In genomic region chr6:166616261-166617226, GRCh38 we compare ENCODE assay signal across 13 cellular contexts.
"Had no signal": no experiment of that assay in that cellular context is flagged by ENCODE, and none has a peak within 500 bp of the region (broad histone marks: within the 10 kb centered on the region; RNA-seq: fewer than 3 reads in every experiment).

No MANE protein-coding gene starts in this region.

- DNase-seq: activated CD4-positive, alpha-beta memory T cell treated with anti-CD3 and anti-CD28 coated beads for 36 hours; activated CD4-positive, alpha-beta T cell treated with anti-CD3 and anti-CD28 coated beads for 36 hours; activated naive CD8-positive, alpha-beta T cell treated with anti-CD3 and anti-CD28 coated beads for 36 hours; amygdala; brain microvascular endothelial cell; hippocampal formation; stimulated activated CD4-positive, alpha-beta T cell treated with anti-CD3 and anti-CD28 coated beads, Interleukin-12 subunit alpha, Interleukin-12 subunit beta, amount 100 ng/mL, for 4 hours; T-helper 17 cell had no signal

- H3K4me3 ChIP-seq: dorsolateral prefrontal cortex, ovary, tibial artery had no signal

- H3K27ac ChIP-seq: brain microvascular endothelial cell, tibial artery had no signal

- ATAC-seq: activated CD4-positive, alpha-beta T cell treated with anti-CD3 and anti-CD28 coated beads for 36 hours; esophagus mucosa; stimulated activated effector memory CD8-positive, alpha-beta T cell treated with anti-CD3 and anti-CD28 coated beads, Interleukin-12 subunit alpha, Interleukin-12 subunit beta, amount 100 ng/mL, for 72 hours; T-helper 17 cell had no signal

- H3K27me3 ChIP-seq: brain microvascular endothelial cell, dorsolateral prefrontal cortex, ovary, tibial artery had no signal

- H3K36me3 ChIP-seq: ovary had no signal

- H3K9me3 ChIP-seq: ovary, tibial artery had no signal
